1 cellular context compared by ENCODE assay signal in genomic region chr1:27568247-27569087, GRCh38.
TF ChIP-seq lines count a peak whose summit lies in the region.

No MANE protein-coding gene starts in this region.

TF ChIP-seq in GM12878, 131 proteins besides CTCF, POLR2A, EP300 and RAD21 (continued from another document and continues in another):
- TF ChIP-seq ELK1 (IDR thresholded peaks at IDR 0.05; ENCODE audit: low read depth, low read length) (no peak), BCLAF1 (IDR thresholded peaks at IDR 0.05) (no peak), NR2F1 (conservative IDR thresholded peaks at IDR 0.05) (peak; percentile 52; the same call in 1 of the 2 replicates), RAD51 (IDR thresholded peaks at IDR 0.05) (no peak), IRF4 (IDR thresholded peaks at IDR 0.05; ENCODE audit: low read depth, low read length) (no peak), SIN3A (IDR thresholded peaks at IDR 0.05; ENCODE audit: low read depth, low read length) (no peak), MTA2 (IDR thresholded peaks at IDR 0.05; ENCODE audit: low read depth) (no peak), CEBPB (IDR thresholded peaks at IDR 0.05; ENCODE audit: borderline replicate concordance in 1 of 2, low read depth in 2 of 2, low read length in 2 of 2) (no peak), EED (IDR thresholded peaks at IDR 0.05; ENCODE audit: low read depth) (no peak), BCL11A (IDR thresholded peaks at IDR 0.05; ENCODE audit: low read depth, low read length) (no peak), TCF3 (IDR thresholded peaks at IDR 0.05; ENCODE audit: borderline replicate concordance, insufficient read depth, low read depth, low read length) (0 out of 2 replicates have a peak, but pooled peaks have one; percentile 46), MAX (IDR thresholded peaks at IDR 0.05; ENCODE audit: low read depth, low read length) (no peak), NR2C1 (IDR thresholded peaks at IDR 0.05) (no peak), IKZF1 (conservative IDR thresholded peaks at IDR 0.05) (peak; percentile 72), IKZF2 (IDR thresholded peaks at IDR 0.05) (no peak), SUZ12 (IDR thresholded peaks at IDR 0.05; ENCODE audit: unreplicated experiment) (no peak), ZNF384 (IDR thresholded peaks at IDR 0.05; ENCODE audit: borderline replicate concordance, low read depth, low read length) (no peak), ATF2 (IDR thresholded peaks at IDR 0.05; ENCODE audit: low read length) (no peak), HDAC6 (IDR thresholded peaks at IDR 0.05; ENCODE audit: unreplicated experiment) (no peak), SRF (IDR thresholded peaks at IDR 0.05; ENCODE audit: low read depth in 2 of 2, low read length in 2 of 2) (0 out of 4 replicates have a peak, but pooled peaks of 1 of the 2 experiments have one; percentile 14), MYB (IDR thresholded peaks at IDR 0.05; ENCODE audit: borderline replicate concordance, low read depth, low read length) (no peak), YY1 (IDR thresholded peaks at IDR 0.05; ENCODE audit: low read depth, low read length) (0 out of 2 replicates have a peak, but pooled peaks have one; percentile 29), NR2C2 (IDR thresholded peaks at IDR 0.05; ENCODE audit: borderline replicate concordance, control insufficient read depth, insufficient read length, low read depth) (no peak), BMI1 (IDR thresholded peaks at IDR 0.05; ENCODE audit: borderline replicate concordance) (no peak), POU2F2 (IDR thresholded peaks at IDR 0.05; ENCODE audit: borderline replicate concordance, low read depth, low read length) (no peak), MXI1 (IDR thresholded peaks at IDR 0.05; ENCODE audit: low read depth, low read length) (no peak), ZNF687 (IDR thresholded peaks at IDR 0.05) (no peak), STAT3 (IDR thresholded peaks at IDR 0.05; ENCODE audit: low read depth, low read length) (no peak), RCOR1 (conservative IDR thresholded peaks at IDR 0.05; ENCODE audit: low read depth, low read length) (no peak), MTA3 (IDR thresholded peaks at IDR 0.05; ENCODE audit: borderline replicate concordance, low read length) (no peak), ZBTB40 (IDR thresholded peaks at IDR 0.05; ENCODE audit: borderline replicate concordance) (no peak), CREM (IDR thresholded peaks at IDR 0.05; ENCODE audit: low read depth) (no peak), SIX5 (IDR thresholded peaks at IDR 0.05; ENCODE audit: low read depth, low read length, severe bottlenecking) (no peak), JUND (IDR thresholded peaks at IDR 0.05; ENCODE audit: low read depth, low read length) (no peak), NFIC (IDR thresholded peaks at IDR 0.05; ENCODE audit: low read depth, low read length) (no peak), ZNF622 (IDR thresholded peaks at IDR 0.05) (no peak), ESRRA (IDR thresholded peaks at IDR 0.05; ENCODE audit: low read length) (no peak), ZBTB11 (CRISPR knock-in tag; IDR thresholded peaks at IDR 0.05) (no peak), YBX1 (IDR thresholded peaks at IDR 0.05) (no peak), TCF7 (IDR thresholded peaks at IDR 0.05; ENCODE audit: borderline replicate concordance) (no peak), BCL3 (IDR thresholded peaks at IDR 0.05; ENCODE audit: borderline replicate concordance, insufficient read depth, low read depth, low read length, poor library complexity, severe bottlenecking) (no peak), ZNF274 (IDR thresholded peaks at IDR 0.05; ENCODE audit: insufficient read depth, insufficient read length) (no peak), CHD2 (IDR thresholded peaks at IDR 0.05; ENCODE audit: borderline replicate concordance, low read depth, low read length) (no peak), ETV6 (conservative IDR thresholded peaks at IDR 0.05 in 1 of 2, IDR thresholded peaks at IDR 0.05 in 1 of 2; ENCODE audit: borderline replicate concordance in 1 of 2, low read depth in 1 of 2) (no peak)
